8 cellular contexts compared by ENCODE assay signal in the genomic region with DNA sequence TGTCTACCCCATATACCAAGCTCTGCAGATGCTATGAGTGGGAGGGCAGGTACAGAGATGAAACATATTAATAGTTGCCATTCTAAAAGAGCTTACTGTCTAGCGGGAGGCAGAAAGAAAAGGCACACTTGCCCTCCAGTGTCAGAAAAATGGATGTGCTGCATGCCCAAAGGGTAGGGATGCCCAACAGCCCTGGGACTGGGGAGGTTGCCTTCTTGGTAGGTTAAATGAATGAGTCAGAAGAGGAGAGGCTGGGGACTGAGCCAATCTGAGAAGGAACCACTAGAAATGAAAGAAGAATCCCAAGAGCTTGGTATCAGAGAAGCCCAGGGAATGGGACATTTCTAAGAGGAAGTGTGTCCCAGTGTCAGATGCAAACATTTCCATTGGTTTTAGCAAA. TPM values are rescaled to one million over a fixed set of nuclear protein-coding genes. Genes with fewer than 3 reads are reported as not detected.
A peak's percentile ranks its signal among the peaks of the same experiment; 100 is the strongest.
DNase-seq lines count a peak whose midpoint lies in the region; ATAC-seq and TF ChIP-seq lines count a peak whose summit lies in the region.

No MANE protein-coding gene starts in this region.

- no peaks in the 10 kb centered on the region for H3K27me3 Mint-ChIP-seq in activated CD4-positive, alpha-beta T cell treated with anti-CD3 and anti-CD28 coated beads, Interleukin-2, amount 10 ng/mL, durations not matched to agents 7 days and 5 days

- H3K36me3 ChIP-seq in HCT116 (ENCODE audit: control insufficient read depth in 1 of 2, insufficient read depth in 2 of 2, low read length in 2 of 2) (no peaks in the 10 kb centered on the region), subcutaneous abdominal adipose tissue (ENCODE audit: control insufficient read depth in 5 of 5, insufficient read depth in 5 of 5, low read length in 5 of 5) (no peaks in the 10 kb centered on the region), smooth muscle cell (ENCODE audit: low read depth) (no peaks in the 10 kb centered on the region)

- H3F3A ChIP-seq in smooth muscle cell (ENCODE audit: low read depth): peaks cover 4% of the 10 kb centered on the region

- RAD21 ChIA-PET in HCT116 (lab: Charles Lee; ENCODE audit: low non-redundant PET in 1 of 2, low total read pairs in 2 of 2, uncharacterized antibody in 2 of 2, unreplicated experiment in 2 of 2): no interaction called here

- H3K27ac ChIP-seq in HCT116 (ENCODE audit: low read depth, low read length) (no peak overlapping the region), subcutaneous abdominal adipose tissue (ENCODE audit: low read depth, low read length) (no peak overlapping the region), smooth muscle cell (ENCODE audit: low read depth) (no peak overlapping the region)

- H3K4me2 ChIP-seq in HCT116 (ENCODE audit: low read length): peak overlapping the region; percentile 91
- no peak overlapping the region for H3K4me2 ChIP-seq in smooth muscle cell

- no peak overlapping the region for H2AFZ ChIP-seq in HCT116 (ENCODE audit: low read depth, low read length, poor library complexity, severe bottlenecking)
- no peak overlapping the region for H2AFZ ChIP-seq in smooth muscle cell (ENCODE audit: low read depth)

- no peak for TF ChIP-seq CTCF in HCT116 (IDR thresholded peaks at IDR 0.05 in 2 of 3, conservative IDR thresholded peaks at IDR 0.05 in 1 of 3; ENCODE audit: borderline replicate concordance in 1 of 3, insufficient read depth in 1 of 3, low read depth in 2 of 3, low read length in 2 of 3)
- TF ChIP-seq CTCF in smooth muscle cell (IDR thresholded peaks at IDR 0.05; ENCODE audit: borderline replicate concordance, insufficient read depth, poor library complexity, severe bottlenecking): no peak

- intact Hi-C loops in HCT116 (cut with micrococcal nuclease) (no loop called here), Right ventricle myocardium superior (cut with DNase I) (no loop called here)

- H3K4me3 Mint-ChIP-seq in activated CD4-positive, alpha-beta T cell treated with anti-CD3 and anti-CD28 coated beads, Interleukin-2, amount 10 ng/mL, durations not matched to agents 7 days and 5 days: peak overlapping the region; percentile 91

- BruUV-seq in HCT116 (replicated peaks; lab: Mats Ljungman, UMichigan): no TSS peak

- no peak for TF ChIP-seq POLR2A in HCT116 (IDR thresholded peaks at IDR 0.05; ENCODE audit: borderline replicate concordance, extremely low read depth, insufficient read depth, insufficient read length)

- H3K9ac ChIP-seq in HCT116 (ENCODE audit: low read length): no peak overlapping the region
- no peak overlapping the region for H3K9ac ChIP-seq in subcutaneous abdominal adipose tissue (ENCODE audit: low read length in 5 of 5)
- H3K9ac ChIP-seq in smooth muscle cell (ENCODE audit: low read depth): no peak overlapping the region

- no peaks in the 10 kb centered on the region for H3K27me3 ChIP-seq in HCT116 (ENCODE audit: insufficient read depth, low read length)
- H3K27me3 ChIP-seq in subcutaneous abdominal adipose tissue (ENCODE audit: control insufficient read depth in 5 of 5, insufficient read depth in 4 of 5, low read length in 5 of 5): no peaks in the 10 kb centered on the region
- H3K27me3 ChIP-seq in smooth muscle cell (ENCODE audit: low read depth): no peaks in the 10 kb centered on the region

- no peak for TF ChIP-seq RAD21 in HCT116 (IDR thresholded peaks at IDR 0.05; ENCODE audit: low read depth)

- H3K9me3 Mint-ChIP-seq in activated CD4-positive, alpha-beta T cell treated with anti-CD3 and anti-CD28 coated beads, Interleukin-2, amount 10 ng/mL, durations not matched to agents 7 days and 5 days: no peaks in the 10 kb centered on the region

- WGBS in smooth muscle cell (ENCODE audit: low lambda C conversion rate): 88% methylated on average over 1 of the region's 1 CpG

- ATAC-seq in HCT116 (no peak), Right ventricle myocardium superior (ENCODE audit: poor library complexity) (no peak)

- H4K20me1 ChIP-seq in HCT116 (ENCODE audit: insufficient read depth) (no peaks in the 10 kb centered on the region), smooth muscle cell (ENCODE audit: low read depth) (no peaks in the 10 kb centered on the region)

- H3K9me3 ChIP-seq in HCT116 (ENCODE audit: control insufficient read depth in 1 of 2, insufficient read depth in 1 of 2, low read depth in 1 of 2, low read length in 2 of 2) (no peaks in the 10 kb centered on the region), subcutaneous abdominal adipose tissue (ENCODE audit: control insufficient read depth in 5 of 5, low read length in 5 of 5) (no peaks in the 10 kb centered on the region), smooth muscle cell (replicated peaks; ENCODE audit: low read depth) (no peaks in the 10 kb centered on the region)

- DNase-seq in ACHN: peak; percentile 88
- no peak for DNase-seq in HCT116 (ENCODE audit: low read depth, low spot score)
- peak; percentile 57 for DNase-seq in activated CD4-positive, alpha-beta T cell treated with anti-CD3 and anti-CD28 coated beads, Interleukin-2, amount 10 ng/mL, durations not matched to agents 7 days and 5 days
- peak; percentile 42 for DNase-seq in glomerular visceral epithelial cell (ENCODE audit: extremely low spot score)
- no peak for DNase-seq in NCI-H774 (lab: John Stamatoyannopoulos, UW)
- no peak for DNase-seq in smooth muscle cell (lab: John Stamatoyannopoulos, UW; ENCODE audit: unreplicated experiment)
- no peak for DNase-seq in Right ventricle myocardium superior

- peaks cover 7 to 32% of the 10 kb centered on the region in 2 experiments for H3K4me1 ChIP-seq in HCT116 (ENCODE audit: control insufficient read depth in 1 of 2, insufficient read depth in 2 of 2, low read length in 2 of 2)
- peaks cover 3 to 28% (median 8%) of the 10 kb centered on the region in 5 donors for H3K4me1 ChIP-seq in subcutaneous abdominal adipose tissue (ENCODE audit: control insufficient read depth in 5 of 5, insufficient read depth in 5 of 5, low read length in 5 of 5)
- peaks cover 3% of the 10 kb centered on the region for H3K4me1 ChIP-seq in smooth muscle cell (ENCODE audit: low read depth)

- in situ Hi-C loops in ACHN (cut with HindIII; ENCODE audit: low pct_ligation_motif_present, low pct_unique_long_range_greater_than_20kb, low sequenced_read_pairs): no loop called here

- CTCF ChIA-PET in HCT116 (lab: Charles Lee): interaction anchor here (1.2 kb wide), 1 partner anchor 23 kb away, joined by 4 read pairs; no protein-coding TSS in a partner anchor
- CTCF ChIA-PET in activated CD4-positive, alpha-beta T cell treated with anti-CD3 and anti-CD28 coated beads, Interleukin-2, amount 10 ng/mL, durations not matched to agents 7 days and 5 days (lab: Charles Lee): interaction anchor here (0.6 to 4.8 kb wide), 5 partner anchors 18 to 227 kb away, joined by 3 to 28 read pairs (median 14); no protein-coding TSS in a partner anchor

- POLR2A ChIA-PET in HCT116 (lab: Charles Lee): interaction anchor here (0.5 kb wide), 1 partner anchor 643 kb away, joined by 3 read pairs; no protein-coding TSS in a partner anchor
- POLR2A ChIA-PET in activated CD4-positive, alpha-beta T cell treated with anti-CD3 and anti-CD28 coated beads, Interleukin-2, amount 10 ng/mL, durations not matched to agents 7 days and 5 days (lab: Charles Lee): no interaction called here

- peaks cover 42% of the 10 kb centered on the region for H3K36me3 Mint-ChIP-seq in activated CD4-positive, alpha-beta T cell treated with anti-CD3 and anti-CD28 coated beads, Interleukin-2, amount 10 ng/mL, durations not matched to agents 7 days and 5 days (ENCODE audit: low read depth)

- H3K79me2 ChIP-seq in HCT116 (ENCODE audit: insufficient read depth, low read length) (no peaks in the 10 kb centered on the region), smooth muscle cell (ENCODE audit: low read depth) (no peaks in the 10 kb centered on the region)

- H3K9me2 ChIP-seq in HCT116 (ENCODE audit: insufficient read depth): no peaks in the 10 kb centered on the region

- H3K27ac Mint-ChIP-seq in activated CD4-positive, alpha-beta T cell treated with anti-CD3 and anti-CD28 coated beads, Interleukin-2, amount 10 ng/mL, durations not matched to agents 7 days and 5 days: peak overlapping the region; percentile 90

- H3K4me1 Mint-ChIP-seq in activated CD4-positive, alpha-beta T cell treated with anti-CD3 and anti-CD28 coated beads, Interleukin-2, amount 10 ng/mL, durations not matched to agents 7 days and 5 days: peaks cover 77% of the 10 kb centered on the region

- H3K4me3 ChIP-seq in HCT116 (replicated peaks in 1 of 2; ENCODE audit: low read depth in 1 of 2, low read length in 2 of 2) (no peak overlapping the region), subcutaneous abdominal adipose tissue (ENCODE audit: low read depth in 1 of 5, low read length in 5 of 5) (peak overlapping the region in 4 of 5 donors; percentile 37 to 86 (median 82)), smooth muscle cell (no peak overlapping the region)

TF ChIP-seq in HCT116, 20 proteins besides CTCF, POLR2A, EP300 and RAD21 (continues in another document):
- TF ChIP-seq POLR2AphosphoS5 (IDR thresholded peaks at IDR 0.05; ENCODE audit: low read depth, low read length) (no peak), CBX3 (IDR thresholded peaks at IDR 0.05; ENCODE audit: low read depth) (no peak), EZH2phosphoT487 (IDR thresholded peaks at IDR 0.05; ENCODE audit: borderline replicate concordance) (no peak), JUND (IDR thresholded peaks at IDR 0.05) (no peak), CEBPB (IDR thresholded peaks at IDR 0.05; ENCODE audit: low read depth) (no peak), ZFX (IDR thresholded peaks at IDR 0.05) (no peak), ELF1 (IDR thresholded peaks at IDR 0.05; ENCODE audit: borderline replicate concordance, low read depth) (no peak), SRF (IDR thresholded peaks at IDR 0.05; ENCODE audit: low read depth) (no peak)
- TF ChIP-seq, protein P1, sequence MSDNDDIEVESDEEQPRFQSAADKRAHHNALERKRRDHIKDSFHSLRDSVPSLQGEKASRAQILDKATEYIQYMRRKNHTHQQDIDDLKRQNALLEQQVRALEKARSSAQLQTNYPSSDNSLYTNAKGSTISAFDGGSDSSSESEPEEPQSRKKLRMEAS (IDR thresholded peaks at IDR 0.05): no peak

RNA-seq across cellular contexts. Expression of a gene that starts 1.2 kb away (rescaled TPM):
- total RNA-seq in HCT116 (2021; ENCODE audit: unreplicated experiment): 4.7 TPM
- 1.3 and 1.5 TPM in 2 replicates for polyA plus RNA-seq in HCT116 (2012)
- 10 to 100 TPM; 33.1 to 39.6 TPM for total RNA-seq in activated CD4-positive, alpha-beta T cell treated with anti-CD3 and anti-CD28 coated beads, Interleukin-2, amount 10 ng/mL, durations not matched to agents 7 days and 5 days
- total RNA-seq in smooth muscle cell: 1.6 and 1.7 TPM in 2 replicates
- polyA plus RNA-seq in smooth muscle cell: 0.74 and 0.94 TPM in 2 replicates
- 10.5 TPM for total RNA-seq in Right ventricle myocardium superior

RNA-seq across cellular contexts. Expression of a gene that starts 28.5 kb away (rescaled TPM):
- 32.6 TPM for total RNA-seq in HCT116 (2021; ENCODE audit: unreplicated experiment)
- polyA plus RNA-seq in HCT116 (2012): 17.2 and 21.4 TPM in 2 replicates
- 10 to 100 TPM; 34.9 to 41.2 TPM for total RNA-seq in activated CD4-positive, alpha-beta T cell treated with anti-CD3 and anti-CD28 coated beads, Interleukin-2, amount 10 ng/mL, durations not matched to agents 7 days and 5 days
- total RNA-seq in smooth muscle cell: 170 and 174 TPM in 2 replicates
- 38.6 and 46.3 TPM in 2 replicates for polyA plus RNA-seq in smooth muscle cell
- 30.4 TPM for total RNA-seq in Right ventricle myocardium superior

Comparison
In these comparisons a context has a peak if more than half of its experiments do, and no peak if none do; other contexts are left out.
1. DNase-seq: peak in ACHN (single experiment), activated CD4-positive, alpha-beta T cell treated with anti-CD3 and anti-CD28 coated beads, Interleukin-2, amount 10 ng/mL, durations not matched to agents 7 days and 5 days (single experiment) and glomerular visceral epithelial cell (single experiment); none in HCT116 (single experiment), NCI-H774 (single experiment), smooth muscle cell (single experiment) and Right ventricle myocardium superior (single experiment).
2. H3K4me3 ChIP-seq: peak in subcutaneous abdominal adipose tissue (4 of 5); none in HCT116 (0 of 2) and smooth muscle cell (single experiment).